ENCODE assay signal across 13 cellular contexts in the genomic region with DNA sequence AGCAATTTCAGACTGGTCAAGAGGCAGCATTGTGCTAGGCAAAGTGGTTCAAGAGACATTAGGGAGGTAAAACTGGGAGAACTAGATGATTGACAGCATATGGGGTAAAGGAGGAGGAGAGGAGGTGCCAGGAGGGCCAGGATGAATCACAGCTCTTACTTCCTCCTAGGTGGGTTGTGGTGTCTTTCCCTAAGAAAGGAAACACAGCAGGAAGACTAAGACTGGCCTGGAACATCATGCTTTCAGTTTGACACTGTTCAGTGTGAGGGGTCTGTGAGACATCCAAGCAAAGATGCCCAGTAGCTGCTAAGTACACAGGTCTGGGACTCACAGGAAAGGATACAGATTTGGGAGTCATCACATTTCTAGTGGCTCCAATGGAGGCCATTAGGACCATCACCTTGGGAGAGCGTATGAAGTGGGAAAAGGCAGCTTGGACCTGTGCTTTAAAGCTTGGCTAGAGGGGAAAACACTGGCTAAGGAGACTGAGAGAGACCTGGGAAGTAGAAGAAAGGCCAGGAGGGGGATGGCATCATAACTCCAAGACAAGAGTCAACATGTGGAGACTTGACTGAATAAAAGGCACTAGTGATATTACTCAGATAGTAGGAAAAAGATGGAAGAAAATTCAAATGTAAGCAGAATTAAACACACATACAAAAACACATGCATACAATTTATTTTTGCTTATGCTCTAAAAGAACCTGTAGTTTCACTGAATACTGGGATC. TPM values are rescaled to one million over a fixed set of nuclear protein-coding genes. Genes with fewer than 3 reads are reported as not detected.
DNase-seq lines count a peak whose midpoint lies in the region; ATAC-seq and TF ChIP-seq lines count a peak whose summit lies in the region.
"Had no signal": no experiment of that assay in that cellular context is flagged by ENCODE, and none has a peak within 500 bp of the region (broad histone marks: within the 10 kb centered on the region; RNA-seq: fewer than 3 reads in every experiment).

No MANE protein-coding gene starts in this region.

- 100% methylated on average over 1 of the region's 1 CpG for WGBS in endodermal cell (ENCODE audit: insufficient coverage in 1 of 2, insufficient read length in 1 of 2), 2 experiments

- peaks cover 39% of the 10 kb centered on the region for H3K36me3 Mint-ChIP-seq in activated T-cell treated with anti-CD3 and anti-CD28 coated beads, Interleukin-2, amount 50 U/mL, for 24 hours (ENCODE audit: low read depth)
- H3K36me3 Mint-ChIP-seq in endodermal cell (ENCODE audit: low read depth) = no peaks in the 10 kb centered on the region
- peaks cover 75% of the 10 kb centered on the region for H3K36me3 Mint-ChIP-seq in stimulated activated effector memory CD8-positive, alpha-beta T cell treated with anti-CD3 and anti-CD28 coated beads, Interleukin-12 subunit alpha, Interleukin-12 subunit beta, amount 100 ng/mL, for 72 hours

- H3K36me3 ChIP-seq in endodermal cell (ENCODE audit: control insufficient read depth, insufficient read depth, low read length) = no peaks in the 10 kb centered on the region

- DNase-seq in activated T-cell treated with anti-CD3 and anti-CD28 coated beads, Interleukin-2, amount 50 U/mL, for 24 hours = no peak
- DNase-seq in activated T-cell treated with anti-CD3 and anti-CD28 coated beads, Interleukin-2, amount 50 U/mL, for 48 hours = no peak
- DNase-seq in NCI-H69 (lab: John Stamatoyannopoulos, UW) (peak; percentile 17), endodermal cell (peak; percentile 51), GM19238 (ENCODE audit: insufficient read length, low spot score) (no peak)
- no peak for DNase-seq in stimulated activated effector memory CD8-positive, alpha-beta T cell treated with anti-CD3 and anti-CD28 coated beads, Interleukin-12 subunit alpha, Interleukin-12 subunit beta, amount 100 ng/mL, for 72 hours (ENCODE audit: low spot score in 2 of 2)
- no peak for DNase-seq in activated naive CD4-positive, alpha-beta T cell treated with Interleukin-2 at 50 U/mL for 16 hours
- DNase-seq: activated CD8-positive, alpha-beta memory T cell treated with anti-CD3 and anti-CD28 coated beads, Interleukin-2, amount 50 U/mL, for 4 hours; aorta; effector memory CD4-positive, alpha-beta T cell; mesendoderm had no signal

- no peak overlapping the region for H3K4me3 ChIP-seq in endodermal cell (ENCODE audit: low read length)
- H3K4me3 ChIP-seq: hepatocyte had no signal

- no peak overlapping the region for H3K4me3 Mint-ChIP-seq in activated T-cell treated with anti-CD3 and anti-CD28 coated beads, Interleukin-2, amount 50 U/mL, for 24 hours
- H3K4me3 Mint-ChIP-seq in endodermal cell = no peak overlapping the region
- peak overlapping the region; percentile 38 for H3K4me3 Mint-ChIP-seq in stimulated activated effector memory CD8-positive, alpha-beta T cell treated with anti-CD3 and anti-CD28 coated beads, Interleukin-12 subunit alpha, Interleukin-12 subunit beta, amount 100 ng/mL, for 72 hours

- H3K27ac Mint-ChIP-seq in activated T-cell treated with anti-CD3 and anti-CD28 coated beads, Interleukin-2, amount 50 U/mL, for 24 hours = peak overlapping the region; percentile 27
- H3K27ac Mint-ChIP-seq in endodermal cell = no peak overlapping the region
- peak overlapping the region; percentile 74 for H3K27ac Mint-ChIP-seq in stimulated activated effector memory CD8-positive, alpha-beta T cell treated with anti-CD3 and anti-CD28 coated beads, Interleukin-12 subunit alpha, Interleukin-12 subunit beta, amount 100 ng/mL, for 72 hours

- H3K27me3 ChIP-seq in endodermal cell (ENCODE audit: control insufficient read depth, insufficient read depth, low read length, poor library complexity, severe bottlenecking) = no peaks in the 10 kb centered on the region
- H3K27me3 ChIP-seq: hepatocyte had no signal

- no peak for ATAC-seq in stimulated activated effector memory CD8-positive, alpha-beta T cell treated with anti-CD3 and anti-CD28 coated beads, Interleukin-12 subunit alpha, Interleukin-12 subunit beta, amount 100 ng/mL, for 72 hours
- no peak for ATAC-seq in HG03135 (IDR thresholded peaks at IDR 0.05; ENCODE audit: unreplicated experiment)

- H3K9me3 ChIP-seq in endodermal cell (ENCODE audit: control insufficient read depth, low read length) = no peaks in the 10 kb centered on the region

- no peak for TF ChIP-seq CTCF in endodermal cell (conservative IDR thresholded peaks at IDR 0.05)

- no peaks in the 10 kb centered on the region for H3K9me3 Mint-ChIP-seq in activated T-cell treated with anti-CD3 and anti-CD28 coated beads, Interleukin-2, amount 50 U/mL, for 24 hours
- no peaks in the 10 kb centered on the region for H3K9me3 Mint-ChIP-seq in endodermal cell
- H3K9me3 Mint-ChIP-seq in stimulated activated effector memory CD8-positive, alpha-beta T cell treated with anti-CD3 and anti-CD28 coated beads, Interleukin-12 subunit alpha, Interleukin-12 subunit beta, amount 100 ng/mL, for 72 hours = no peaks in the 10 kb centered on the region

- H3K27me3 Mint-ChIP-seq in activated T-cell treated with anti-CD3 and anti-CD28 coated beads, Interleukin-2, amount 50 U/mL, for 24 hours = no peaks in the 10 kb centered on the region
- peaks cover 7% of the 10 kb centered on the region for H3K27me3 Mint-ChIP-seq in endodermal cell (ENCODE audit: insufficient read depth)

- H3K4me1 Mint-ChIP-seq in activated T-cell treated with anti-CD3 and anti-CD28 coated beads, Interleukin-2, amount 50 U/mL, for 24 hours (ENCODE audit: low read depth) = peaks cover 76% of the 10 kb centered on the region
- H3K4me1 Mint-ChIP-seq in endodermal cell = peaks cover 26% of the 10 kb centered on the region
- H3K4me1 Mint-ChIP-seq in stimulated activated effector memory CD8-positive, alpha-beta T cell treated with anti-CD3 and anti-CD28 coated beads, Interleukin-12 subunit alpha, Interleukin-12 subunit beta, amount 100 ng/mL, for 72 hours = peaks cover 84% of the 10 kb centered on the region

- H3K9ac ChIP-seq in endodermal cell (ENCODE audit: extremely low read depth, low read length, poor library complexity, severe bottlenecking) = no peak overlapping the region

- H3K4me1 ChIP-seq in endodermal cell (ENCODE audit: control insufficient read depth, insufficient read depth, low read length) = peaks cover 3% of the 10 kb centered on the region

- H3K27ac ChIP-seq in endodermal cell (ENCODE audit: low read depth, low read length) = no peak overlapping the region
- H3K27ac ChIP-seq: hepatocyte had no signal

RNA-seq across cellular contexts. Expression of gene CD58, which starts 17.3 kb away (rescaled TPM):
- 1 to 10 TPM; 4.6 to 5.9 TPM for total RNA-seq in endodermal cell
- 13.5 TPM for polyA plus RNA-seq in endodermal cell (2013, experiment 1 of 2)
- polyA plus RNA-seq in endodermal cell (2013, experiment 2 of 2) = 15.1 TPM

Comparison
In these comparisons a context has a peak if more than half of its experiments do, and no peak if none do; other contexts are left out.
1. DNase-seq: peak in NCI-H69 (single experiment) and endodermal cell (single experiment); none in activated T-cell treated with anti-CD3 and anti-CD28 coated beads, Interleukin-2, amount 50 U/mL, for 24 hours (single experiment), activated T-cell treated with anti-CD3 and anti-CD28 coated beads, Interleukin-2, amount 50 U/mL, for 48 hours (0 of 2), stimulated activated effector memory CD8-positive, alpha-beta T cell treated with anti-CD3 and anti-CD28 coated beads, Interleukin-12 subunit alpha, Interleukin-12 subunit beta, amount 100 ng/mL, for 72 hours (0 of 2), activated naive CD4-positive, alpha-beta T cell treated with Interleukin-2 at 50 U/mL for 16 hours (single experiment) and GM19238 (single experiment).